Comparison of ENCODE assay signal across 25 cellular contexts in genomic region chr1:181314010-181314409, GRCh38.
"Had no signal": no experiment of that assay in that cellular context is flagged by ENCODE, and none has a peak within 500 bp of the region (broad histone marks: within the 10 kb centered on the region; RNA-seq: fewer than 3 reads in every experiment).

No MANE protein-coding gene starts in this region.

- H3K4me3 ChIP-seq: left ventricle myocardium inferior, lung, mucosa of descending colon, pancreas, prostate gland, skin epidermis, stomach, testis, thyroid gland, transverse colon, upper lobe of left lung, vagina had no signal

- H3K27ac ChIP-seq: left ventricle myocardium inferior, pancreas, prostate gland, skin epidermis, stomach, testis, thyroid gland, transverse colon, upper lobe of left lung, vagina had no signal

- H3K27me3 ChIP-seq: testis had no signal

- H3K9me3 ChIP-seq: left ventricle myocardium inferior, mucosa of descending colon, pancreas, prostate gland, stomach, testis, thyroid gland, transverse colon, upper lobe of left lung, vagina had no signal

- ATAC-seq: mucosa of descending colon; naive thymus-derived CD4-positive, alpha-beta T cell; natural killer cell treated with Interleukin-12 subunit alpha and Interleukin-12 subunit beta and Interleukin-15 and Interleukin-18, amount 100 ng/mL, for 72 hours; pancreas; right cardiac atrium; sciatic nerve; stimulated activated naive B cell treated with anti-CD40 and anti-IgM and Interleukin-4, amounts not matched to agents 10 μg/mL and 1 μg/mL and 100 μg/mL, for 72 hours; stimulated activated naive CD8-positive, alpha-beta T cell treated with anti-CD3 and anti-CD28 coated beads, Interleukin-15, Interleukin-2, amounts not matched to agents 100 U/mL and 50 U/mL, for 24 hours had no signal

- H3K4me1 ChIP-seq: pancreas, prostate gland had no signal

- H3K36me3 ChIP-seq: left ventricle myocardium inferior, pancreas, prostate gland, stomach, thyroid gland, transverse colon, upper lobe of left lung, vagina had no signal

- FAIRE-seq: pancreas had no signal

- DNase-seq: hypothalamus; left ventricle myocardium inferior; midbrain; mucosa of descending colon; naive thymus-derived CD4-positive, alpha-beta T cell; pancreas; posterior cingulate gyrus; right cardiac atrium; stimulated activated CD4-positive, alpha-beta T cell treated with anti-CD3 and anti-CD28 coated beads, Interleukin-12 subunit alpha, Interleukin-12 subunit beta, amount 100 ng/mL, for 4 hours; stimulated activated CD4-positive, alpha-beta T cell treated with anti-CD3 and anti-CD28 coated beads, Interleukin-15, amount 100 ng/mL, for 24 hours; stimulated activated CD4-positive, alpha-beta T cell treated with anti-CD3 and anti-CD28 coated beads, Interleukin-2, amount 100 ng/mL, for 24 hours; stimulated activated CD4-positive, alpha-beta T cell treated with anti-CD3 and anti-CD28 coated beads, Interleukin-4, amount 100 ng/mL, for 1 hour; stimulated activated naive B cell treated with anti-CD40 and anti-IgM and Interleukin-4, amounts not matched to agents 10 μg/mL and 1 μg/mL and 100 μg/mL, for 72 hours; stimulated activated naive CD8-positive, alpha-beta T cell treated with anti-CD3 and anti-CD28 coated beads, Interleukin-15, Interleukin-2, amounts not matched to agents 100 U/mL and 50 U/mL, for 24 hours; stomach; testis; thyroid gland; transverse colon; upper lobe of left lung had no signal
